9 cellular contexts compared by ENCODE assay signal in genomic region chr14:105088812-105089745, GRCh38. TPM values are rescaled to one million over a fixed set of nuclear protein-coding genes. Genes with fewer than 3 reads are reported as not detected.
A peak's percentile ranks its signal among the peaks of the same experiment; 100 is the strongest.
DNase-seq lines count a peak whose midpoint lies in the region; TF ChIP-seq lines count a peak whose summit lies in the region.
"Had no signal": no experiment of that assay in that cellular context is flagged by ENCODE, and none has a peak within 500 bp of the region (broad histone marks: within the 10 kb centered on the region; RNA-seq: fewer than 3 reads in every experiment).

No MANE protein-coding gene starts in this region.

- no peak for TF ChIP-seq CTCF in Peyer's patch (IDR thresholded peaks at IDR 0.05)
- no peak for TF ChIP-seq CTCF in hepatocyte (IDR thresholded peaks at IDR 0.05; ENCODE audit: poor library complexity)
- no peak for TF ChIP-seq CTCF in suprapubic skin (IDR thresholded peaks at IDR 0.05)

- H3K9me3 Mint-ChIP-seq in activated naive CD4-positive, alpha-beta T cell treated with anti-CD3 and anti-CD28 coated beads for 36 hours = no peaks in the 10 kb centered on the region

- peak overlapping the region; percentile 52 for H3K4me3 Mint-ChIP-seq in activated naive CD4-positive, alpha-beta T cell treated with anti-CD3 and anti-CD28 coated beads for 36 hours

- intact Hi-C loops in activated naive CD4-positive, alpha-beta T cell treated with anti-CD3 and anti-CD28 coated beads for 36 hours (cut with micrococcal nuclease) = loop anchor here (5.0 kb wide), 2 partner anchors 42 to 67 kb away; partner anchors contain the start of gene CDCA4

- no peak for TF ChIP-seq EP300 in suprapubic skin (IDR thresholded peaks at IDR 0.05)

- H3K27me3 Mint-ChIP-seq in activated naive CD4-positive, alpha-beta T cell treated with anti-CD3 and anti-CD28 coated beads for 36 hours (ENCODE audit: low read depth) = no peaks in the 10 kb centered on the region

- peaks cover under 1% of the 10 kb centered on the region for H3K79me2 ChIP-seq in hepatocyte

- no peaks in the 10 kb centered on the region for H3K9me3 ChIP-seq in Peyer's patch
- no peaks in the 10 kb centered on the region for H3K9me3 ChIP-seq in hepatocyte (ENCODE audit: low read depth)
- H3K9me3 ChIP-seq in suprapubic skin = no peaks in the 10 kb centered on the region

- H4K20me1 ChIP-seq in hepatocyte (ENCODE audit: insufficient read depth, poor library complexity, severe bottlenecking) = peaks cover 8% of the 10 kb centered on the region

- H3K4me1 Mint-ChIP-seq in activated naive CD4-positive, alpha-beta T cell treated with anti-CD3 and anti-CD28 coated beads for 36 hours (ENCODE audit: low read depth) = peaks cover 10% of the 10 kb centered on the region

- no peaks in the 10 kb centered on the region for H3K36me3 ChIP-seq in Peyer's patch
- no peaks in the 10 kb centered on the region for H3K36me3 ChIP-seq in hepatocyte (replicated peaks; ENCODE audit: insufficient read depth, low read depth)
- H3K36me3 ChIP-seq in suprapubic skin = no peaks in the 10 kb centered on the region

- peak overlapping the region; percentile 97 for H3K4me2 ChIP-seq in hepatocyte

- no peak overlapping the region for H2AFZ ChIP-seq in hepatocyte

- TF ChIP-seq POLR2A in Peyer's patch (IDR thresholded peaks at IDR 0.05) = no peak
- no peak for TF ChIP-seq POLR2A in suprapubic skin (IDR thresholded peaks at IDR 0.05)

- no peak overlapping the region for H3K27ac Mint-ChIP-seq in activated naive CD4-positive, alpha-beta T cell treated with anti-CD3 and anti-CD28 coated beads for 36 hours

- H3K9me2 ChIP-seq in hepatocyte (replicated peaks; ENCODE audit: insufficient read depth) = no peaks in the 10 kb centered on the region

- WGBS in hepatocyte (ENCODE audit: low lambda C conversion rate, missing lambda C conversion rate) = 77% methylated on average over 24 of the region's 24 CpGs
- WGBS in suprapubic skin = 55% methylated on average over 10 of the region's 24 CpGs

- no peaks in the 10 kb centered on the region for H3K36me3 Mint-ChIP-seq in activated naive CD4-positive, alpha-beta T cell treated with anti-CD3 and anti-CD28 coated beads for 36 hours (ENCODE audit: low read depth)

- no peak for DNase-seq in activated naive CD4-positive, alpha-beta T cell treated with anti-CD3 and anti-CD28 coated beads for 36 hours
- no peak for DNase-seq in activated naive CD4-positive, alpha-beta T cell treated with Interleukin-2 at 50 U/mL for 16 hours
- DNase-seq in Peyer's patch (peak; percentile 12 to 54 (median 47)), hepatocyte (ENCODE audit: low spot score) (peak; percentile 36), suprapubic skin (ENCODE audit: low spot score in 2 of 2) (peak; percentile 63 to 78), OCI-M2 (lab: John Stamatoyannopoulos, UW; ENCODE audit: unreplicated experiment) (no peak), NCI-H1105 (lab: John Stamatoyannopoulos, UW) (no peak), NCI-H2227 (lab: John Stamatoyannopoulos, UW; ENCODE audit: unreplicated experiment) (no peak)
- DNase-seq: NCI-H446 treated with DMSO at 0.1 percent for 48 hours had no signal

- CTCF ChIA-PET in activated naive CD4-positive, alpha-beta T cell treated with anti-CD3 and anti-CD28 coated beads for 36 hours (lab: Charles Lee) = interaction anchor here (0.8 to 7.5 kb wide), 7 partner anchors 16 to 263 kb away, joined by 3 to 53 read pairs (median 6); partner anchors contain the start of gene GPR132

- H3K27ac ChIP-seq in Peyer's patch = peak overlapping the region in 2 of 4 donors; percentile 55 to 78
- peak overlapping the region; percentile 61 for H3K27ac ChIP-seq in hepatocyte
- no peak overlapping the region for H3K27ac ChIP-seq in suprapubic skin

- H3K4me3 ChIP-seq in Peyer's patch (no peak overlapping the region), hepatocyte (no peak overlapping the region), suprapubic skin (no peak overlapping the region)

- H3K27me3 ChIP-seq in Peyer's patch = no peaks in the 10 kb centered on the region
- H3K27me3 ChIP-seq in hepatocyte = no peaks in the 10 kb centered on the region
- peaks cover 9% of the 10 kb centered on the region for H3K27me3 ChIP-seq in suprapubic skin

- peaks cover 0 to 60% (median 14%) of the 10 kb centered on the region in 4 donors for H3K4me1 ChIP-seq in Peyer's patch
- peaks cover 43% of the 10 kb centered on the region for H3K4me1 ChIP-seq in hepatocyte (ENCODE audit: insufficient read depth)
- H3K4me1 ChIP-seq in suprapubic skin = peaks cover 80% of the 10 kb centered on the region

RNA-seq across cellular contexts. Expression of gene GPR132, which starts 23.8 kb away (rescaled TPM):
- 10 to 100 TPM; 11.3 to 15.3 TPM for total RNA-seq in activated naive CD4-positive, alpha-beta T cell treated with anti-CD3 and anti-CD28 coated beads for 36 hours
- 10 to 100 TPM in 1 of 4 donors, 1 to 10 TPM in 3; 1.5 to 29.7 (median 4.2) TPM for total RNA-seq in Peyer's patch
- 0.24 and 0.83 TPM in 2 replicates for total RNA-seq in hepatocyte
- polyA plus RNA-seq in hepatocyte = 0.23 and 0.41 TPM in 2 replicates
- 1 to 10 TPM in 2 of 4 donors, under 1 TPM in 2; 0.95 to 2.7 (median 1.3) TPM for total RNA-seq in suprapubic skin

Comparison
In these comparisons a context has a peak if more than half of its experiments do, and no peak if none do; other contexts are left out.
1. DNase-seq: peak in Peyer's patch (3 of 3), hepatocyte (single experiment) and suprapubic skin (2 of 2); none in activated naive CD4-positive, alpha-beta T cell treated with anti-CD3 and anti-CD28 coated beads for 36 hours (single experiment), activated naive CD4-positive, alpha-beta T cell treated with Interleukin-2 at 50 U/mL for 16 hours (single experiment), OCI-M2 (single experiment), NCI-H1105 (single experiment) and NCI-H2227 (single experiment).